In genomic region chr6:7540595-7540994, GRCh38 we compare ENCODE assay signal across 8 cellular contexts. TPM values are rescaled to one million over a fixed set of nuclear protein-coding genes. Genes with fewer than 3 reads are reported as not detected.
DNase-seq lines count a peak whose midpoint lies in the region; ATAC-seq and TF ChIP-seq lines count a peak whose summit lies in the region.

No MANE protein-coding gene starts in this region.

- peaks cover 28% of the 10 kb centered on the region for H3K27me3 Mint-ChIP-seq in endothelial cell (ENCODE audit: unreplicated experiment)

- H3K9me3 Mint-ChIP-seq in endothelial cell (ENCODE audit: unreplicated experiment) = no peaks in the 10 kb centered on the region

- H3K9me3 ChIP-seq in NT2/D1 (ENCODE audit: insufficient read depth, low read length) (no peaks in the 10 kb centered on the region), muscle layer of duodenum (ENCODE audit: control insufficient read depth in 1 of 2, low read length in 2 of 2) (no peaks in the 10 kb centered on the region)

- H3K4me3 Mint-ChIP-seq in endothelial cell (ENCODE audit: unreplicated experiment) = peak overlapping the region; percentile 97

- H3K9ac ChIP-seq in NT2/D1 (ENCODE audit: insufficient read length, low read depth) = peak overlapping the region; percentile 44

- DNase-seq in BJ (ENCODE audit: low read depth) = no peak
- DNase-seq in NT2/D1 (ENCODE audit: low read depth, low spot score) = no peak
- peak; percentile 29 for DNase-seq in endothelial cell (ENCODE audit: low spot score)
- no peak for DNase-seq in posterior cingulate gyrus
- DNase-seq in effector CD4-positive, alpha-beta T cell = no peak
- DNase-seq in SHP77 treated with DMSO at 0.1 percent for 48 hours (lab: John Stamatoyannopoulos, UW) = no peak

- H3K4me3 ChIP-seq in BJ (ENCODE audit: low read depth, low read length) (peak overlapping the region; percentile 69), NT2/D1 (ENCODE audit: insufficient read length, low read depth) (peak overlapping the region; percentile 30), muscle layer of duodenum (ENCODE audit: low read depth in 1 of 2, low read length in 2 of 2) (peak overlapping the region; percentile 53 to 76)

- TF ChIP-seq CTCF in BJ (IDR thresholded peaks at IDR 0.05; ENCODE audit: insufficient read depth, low read depth, low read length) (no peak), endothelial cell (IDR thresholded peaks at IDR 0.05; ENCODE audit: unreplicated experiment) (no peak)

- H3K36me3 ChIP-seq in BJ (ENCODE audit: control insufficient read depth, insufficient read depth, low read length) (no peaks in the 10 kb centered on the region), NT2/D1 (ENCODE audit: insufficient read depth, insufficient read length, low read length) (no peaks in the 10 kb centered on the region), muscle layer of duodenum (ENCODE audit: control insufficient read depth in 1 of 2, insufficient read depth in 2 of 2, low read length in 2 of 2) (peaks cover 0 to 6% of the 10 kb centered on the region in 2 donors)

- POLR2A ChIA-PET in BJ (lab: Charles Lee) = no interaction called here

- no peak overlapping the region for H3K27ac ChIP-seq in muscle layer of duodenum (ENCODE audit: low read length)

- peaks cover 5% of the 10 kb centered on the region for H3K36me3 Mint-ChIP-seq in endothelial cell (ENCODE audit: low read depth, unreplicated experiment)

- intact Hi-C loops in posterior cingulate gyrus (cut with DNase I) = no loop called here

- ATAC-seq in HG02798 (IDR thresholded peaks at IDR 0.05; ENCODE audit: poor library complexity, unreplicated experiment) = no peak

- peaks cover 27% of the 10 kb centered on the region for H3K4me1 Mint-ChIP-seq in endothelial cell (ENCODE audit: unreplicated experiment)

- CTCF ChIA-PET in BJ (lab: Yijun Ruan, JAX) = no interaction called here

- peak overlapping the region; percentile 99 for H3K27ac Mint-ChIP-seq in endothelial cell (ENCODE audit: unreplicated experiment)

- H3K4me1 ChIP-seq in NT2/D1 (ENCODE audit: insufficient read depth, insufficient read length) (no peaks in the 10 kb centered on the region), muscle layer of duodenum (ENCODE audit: control insufficient read depth in 1 of 2, insufficient read depth in 2 of 2, low read length in 2 of 2) (peaks cover 3 to 23% of the 10 kb centered on the region in 2 donors)

- H3K27me3 ChIP-seq in BJ (ENCODE audit: control insufficient read depth, insufficient read depth, low read length) (no peaks in the 10 kb centered on the region; the same call in 1 of the 2 replicates), NT2/D1 (ENCODE audit: insufficient read depth, insufficient read length) (no peaks in the 10 kb centered on the region), muscle layer of duodenum (ENCODE audit: low read depth, low read length) (peaks cover 28% of the 10 kb centered on the region)

RNA-seq across cellular contexts. Expression of gene DSP, which starts 0.9 kb away (rescaled TPM):
- polyA plus RNA-seq in BJ (2011; rRNA removed) = 11.0 and 12.7 TPM in 2 replicates
- polyA minus RNA-seq in BJ (2011; rRNA and poly(A)+ RNA removed) = 20.3 and 33.6 TPM in 2 replicates
- total RNA-seq in endothelial cell (ENCODE audit: unreplicated experiment) = 109 TPM

RNA-seq across cellular contexts. Expression of gene SNRNP48, which starts 49.4 kb away (rescaled TPM):
- polyA plus RNA-seq in BJ (2011; rRNA removed) = 2.6 and 6.2 TPM in 2 replicates
- 1.6 and 2.0 TPM in 2 replicates for polyA minus RNA-seq in BJ (2011; rRNA and poly(A)+ RNA removed)
- total RNA-seq in endothelial cell (ENCODE audit: unreplicated experiment) = 13.3 TPM
